ENCODE assay signal across 8 cellular contexts in the genomic region with DNA sequence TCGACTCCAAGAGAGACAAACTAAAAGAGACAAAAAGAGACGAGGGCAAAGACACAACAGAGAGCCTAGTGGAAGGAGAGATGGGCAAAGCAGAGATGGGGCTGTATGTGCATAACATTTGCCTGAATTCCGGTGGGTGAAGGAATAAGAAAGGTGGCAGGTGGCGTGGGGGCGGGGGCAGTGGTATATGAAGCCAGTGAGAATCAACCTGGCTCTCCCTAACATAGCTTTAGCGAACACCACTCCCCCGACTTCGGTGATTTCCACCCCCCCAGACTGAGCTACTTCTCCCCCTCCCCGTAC. TPM values are rescaled to one million over a fixed set of nuclear protein-coding genes. Genes with fewer than 3 reads are reported as not detected.
A peak's percentile ranks its signal among the peaks of the same experiment; 100 is the strongest.
DNase-seq lines count a peak whose midpoint lies in the region; ATAC-seq and TF ChIP-seq lines count a peak whose summit lies in the region.

No MANE protein-coding gene starts in this region.

- CTCF ChIA-PET in activated CD4-positive, alpha-beta T cell treated with anti-CD3 and anti-CD28 coated beads, Interleukin-2, amount 10 ng/mL, durations not matched to agents 7 days and 5 days (lab: Charles Lee) = interaction anchor here (0.5 to 3.0 kb wide), 8 partner anchors 10 to 230 kb away, joined by 3 to 13 read pairs (median 4); no protein-coding TSS in a partner anchor

- H3K27me3 ChIP-seq in layer of hippocampus (ENCODE audit: control insufficient read depth, insufficient read depth, low read length) = no peaks in the 10 kb centered on the region
- no peaks in the 10 kb centered on the region for H3K27me3 ChIP-seq in thoracic aorta (replicated peaks; ENCODE audit: insufficient read depth)

- no peaks in the 10 kb centered on the region for H3K9me3 ChIP-seq in thoracic aorta

- peaks cover 3% of the 10 kb centered on the region for H3K36me3 Mint-ChIP-seq in activated CD4-positive, alpha-beta T cell treated with anti-CD3 and anti-CD28 coated beads, Interleukin-2, amount 10 ng/mL, durations not matched to agents 7 days and 5 days (ENCODE audit: low read depth)
- H3K36me3 Mint-ChIP-seq in activated T-helper 2 cell treated with anti-CD3 and anti-CD28 coated beads, Interferon-gamma antibody, Interleukin-2, Interleukin-4, amounts not matched to agents 10 μg/mL and 5 μg/mL and 100 μg/mL, durations not matched to agents 14 hours and 24 hours and 36 hours (ENCODE audit: low read depth) = no peaks in the 10 kb centered on the region

- H3K9me3 Mint-ChIP-seq in activated CD4-positive, alpha-beta T cell treated with anti-CD3 and anti-CD28 coated beads, Interleukin-2, amount 10 ng/mL, durations not matched to agents 7 days and 5 days = no peaks in the 10 kb centered on the region
- no peaks in the 10 kb centered on the region for H3K9me3 Mint-ChIP-seq in activated T-helper 2 cell treated with anti-CD3 and anti-CD28 coated beads, Interferon-gamma antibody, Interleukin-2, Interleukin-4, amounts not matched to agents 10 μg/mL and 5 μg/mL and 100 μg/mL, durations not matched to agents 14 hours and 24 hours and 36 hours

- no peaks in the 10 kb centered on the region for H3K36me3 ChIP-seq in thoracic aorta

- H3K4me3 Mint-ChIP-seq in activated CD4-positive, alpha-beta T cell treated with anti-CD3 and anti-CD28 coated beads, Interleukin-2, amount 10 ng/mL, durations not matched to agents 7 days and 5 days = peak overlapping the region; percentile 82
- H3K4me3 Mint-ChIP-seq in activated T-helper 2 cell treated with anti-CD3 and anti-CD28 coated beads, Interferon-gamma antibody, Interleukin-2, Interleukin-4, amounts not matched to agents 10 μg/mL and 5 μg/mL and 100 μg/mL, durations not matched to agents 14 hours and 24 hours and 36 hours (ENCODE audit: low read depth) = peak overlapping the region; percentile 80

- peaks cover 32% of the 10 kb centered on the region for H3K27me3 Mint-ChIP-seq in activated CD4-positive, alpha-beta T cell treated with anti-CD3 and anti-CD28 coated beads, Interleukin-2, amount 10 ng/mL, durations not matched to agents 7 days and 5 days
- H3K27me3 Mint-ChIP-seq in activated T-helper 2 cell treated with anti-CD3 and anti-CD28 coated beads, Interferon-gamma antibody, Interleukin-2, Interleukin-4, amounts not matched to agents 10 μg/mL and 5 μg/mL and 100 μg/mL, durations not matched to agents 14 hours and 24 hours and 36 hours (ENCODE audit: low read depth) = peaks cover 34% of the 10 kb centered on the region

- intact Hi-C loops in activated T-helper 2 cell treated with anti-CD3 and anti-CD28 coated beads, Interferon-gamma antibody, Interleukin-2, Interleukin-4, amounts not matched to agents 10 μg/mL and 5 μg/mL and 100 μg/mL, durations not matched to agents 14 hours and 24 hours and 36 hours (cut with micrococcal nuclease) = loop anchor here (2.0 to 5.0 kb wide), 3 partner anchors 19 to 231 kb away; no protein-coding TSS in a partner anchor

- peak; percentile 44 for DNase-seq in activated CD4-positive, alpha-beta T cell treated with anti-CD3 and anti-CD28 coated beads, Interleukin-2, amount 10 ng/mL, durations not matched to agents 7 days and 5 days
- DNase-seq in activated CD4-positive, alpha-beta T cell treated with anti-CD3 and anti-CD28 coated beads for 4 hours = no peak
- DNase-seq in activated T-helper 2 cell treated with anti-CD3 and anti-CD28 coated beads, Interferon-gamma antibody, Interleukin-2, Interleukin-4, amounts not matched to agents 10 μg/mL and 5 μg/mL and 100 μg/mL, durations not matched to agents 14 hours and 24 hours and 36 hours (ENCODE audit: low spot score) = no peak
- DNase-seq in thoracic aorta (ENCODE audit: low spot score) = no peak
- no peak for DNase-seq in NK-92 (lab: John Stamatoyannopoulos, UW; ENCODE audit: unreplicated experiment)
- DNase-seq in HT-29 (ENCODE audit: low spot score) = no peak

- POLR2A ChIA-PET in activated CD4-positive, alpha-beta T cell treated with anti-CD3 and anti-CD28 coated beads, Interleukin-2, amount 10 ng/mL, durations not matched to agents 7 days and 5 days (lab: Charles Lee) = no interaction called here

- H3K4me3 ChIP-seq in thoracic aorta = peak overlapping the region; percentile 78

- H3K27ac ChIP-seq in layer of hippocampus (ENCODE audit: low read depth, low read length) (peak overlapping the region; percentile 71), thoracic aorta (peak overlapping the region; percentile 95)

- H3K27ac Mint-ChIP-seq in activated CD4-positive, alpha-beta T cell treated with anti-CD3 and anti-CD28 coated beads, Interleukin-2, amount 10 ng/mL, durations not matched to agents 7 days and 5 days = no peak overlapping the region
- peak overlapping the region; percentile 32 for H3K27ac Mint-ChIP-seq in activated T-helper 2 cell treated with anti-CD3 and anti-CD28 coated beads, Interferon-gamma antibody, Interleukin-2, Interleukin-4, amounts not matched to agents 10 μg/mL and 5 μg/mL and 100 μg/mL, durations not matched to agents 14 hours and 24 hours and 36 hours

- peaks cover 13 to 38% of the 10 kb centered on the region in 2 donors for H3K4me1 ChIP-seq in thoracic aorta (ENCODE audit: control insufficient read depth in 1 of 2, low read depth in 2 of 2)

- H3K4me1 Mint-ChIP-seq in activated CD4-positive, alpha-beta T cell treated with anti-CD3 and anti-CD28 coated beads, Interleukin-2, amount 10 ng/mL, durations not matched to agents 7 days and 5 days = peaks cover 26% of the 10 kb centered on the region
- peaks cover 22% of the 10 kb centered on the region for H3K4me1 Mint-ChIP-seq in activated T-helper 2 cell treated with anti-CD3 and anti-CD28 coated beads, Interferon-gamma antibody, Interleukin-2, Interleukin-4, amounts not matched to agents 10 μg/mL and 5 μg/mL and 100 μg/mL, durations not matched to agents 14 hours and 24 hours and 36 hours (ENCODE audit: low read depth)

- no peak for TF ChIP-seq CTCF in thoracic aorta (IDR thresholded peaks at IDR 0.05)

- ATAC-seq in thoracic aorta (ENCODE audit: insufficient number of reproducible peaks, low FRiP score, low read depth) (no peak), HG03460 (IDR thresholded peaks at IDR 0.05; ENCODE audit: unreplicated experiment) (no peak)

RNA-seq across cellular contexts. Expression of a gene that starts 1.1 kb away (rescaled TPM):
- 1 to 10 TPM; 2.4 to 4.2 TPM for total RNA-seq in activated CD4-positive, alpha-beta T cell treated with anti-CD3 and anti-CD28 coated beads, Interleukin-2, amount 10 ng/mL, durations not matched to agents 7 days and 5 days
- total RNA-seq in activated T-helper 2 cell treated with anti-CD3 and anti-CD28 coated beads, Interferon-gamma antibody, Interleukin-2, Interleukin-4, amounts not matched to agents 10 μg/mL and 5 μg/mL and 100 μg/mL, durations not matched to agents 14 hours and 24 hours and 36 hours = 0.43 and 2.2 TPM in 2 replicates
- total RNA-seq in thoracic aorta = 1 to 10 TPM; 3.8 to 7.3 TPM
- 2.0 and 3.4 TPM in 2 replicates for total RNA-seq in HT-29 (2014; rRNA removed; shearing (Covaris generic))

RNA-seq across cellular contexts. Expression of a gene that starts 17.6 kb away (rescaled TPM):
- 10 to 100 TPM; 14.4 to 18.9 TPM for total RNA-seq in activated CD4-positive, alpha-beta T cell treated with anti-CD3 and anti-CD28 coated beads, Interleukin-2, amount 10 ng/mL, durations not matched to agents 7 days and 5 days
- 18.6 and 20.0 TPM in 2 replicates for total RNA-seq in activated T-helper 2 cell treated with anti-CD3 and anti-CD28 coated beads, Interferon-gamma antibody, Interleukin-2, Interleukin-4, amounts not matched to agents 10 μg/mL and 5 μg/mL and 100 μg/mL, durations not matched to agents 14 hours and 24 hours and 36 hours
- 10 to 100 TPM; 17.2 to 21.5 TPM for total RNA-seq in thoracic aorta
- total RNA-seq in HT-29 (2014; rRNA removed; shearing (Covaris generic)) = 18.5 and 24.1 TPM in 2 replicates
